8 cellular contexts compared by ENCODE assay signal in genomic region chr15:72599855-72600464, GRCh38. TPM values are rescaled to one million over a fixed set of nuclear protein-coding genes. Genes with fewer than 3 reads are reported as not detected.
DNase-seq lines count a peak whose midpoint lies in the region; ATAC-seq and TF ChIP-seq lines count a peak whose summit lies in the region.

No MANE protein-coding gene starts in this region.

- dilution Hi-C loops in IMR-90 (cut with HindIII; ENCODE audit: low sequenced_read_pairs, unreplicated experiment): no loop called here

- TF ChIP-seq RAD21 in IMR-90 (IDR thresholded peaks at IDR 0.05; ENCODE audit: low read length): peak; percentile 67

- H3K27ac ChIP-seq in IMR-90 (ENCODE audit: insufficient read depth, low read length): no peak overlapping the region

- H3K36me3 Mint-ChIP-seq in activated naive CD4-positive, alpha-beta T cell treated with anti-CD3 and anti-CD28 coated beads for 36 hours (ENCODE audit: low read depth): no peaks in the 10 kb centered on the region

- in situ Hi-C loops in IMR-90 (cut with MboI; ENCODE audit: low sequenced_read_pairs): no loop called here

- no peaks in the 10 kb centered on the region for H3K9me3 Mint-ChIP-seq in activated naive CD4-positive, alpha-beta T cell treated with anti-CD3 and anti-CD28 coated beads for 36 hours

- TF ChIP-seq POLR2A in IMR-90 (IDR thresholded peaks at IDR 0.05; ENCODE audit: low read depth, low read length): no peak

- H3K4me3 Mint-ChIP-seq in activated naive CD4-positive, alpha-beta T cell treated with anti-CD3 and anti-CD28 coated beads for 36 hours: no peak overlapping the region

- H3K79me1 ChIP-seq in IMR-90 (ENCODE audit: low read depth in 1 of 2, low read length in 2 of 2): no peaks in the 10 kb centered on the region

- H3K4me1 Mint-ChIP-seq in activated naive CD4-positive, alpha-beta T cell treated with anti-CD3 and anti-CD28 coated beads for 36 hours (ENCODE audit: low read depth): no peaks in the 10 kb centered on the region

- peak; percentile 90 for ATAC-seq in IMR-90 (ENCODE audit: low read depth)

- H3K4ac ChIP-seq in IMR-90 (ENCODE audit: low read depth, low read length): no peak overlapping the region

- H3K9me3 ChIP-seq in IMR-90 (ENCODE audit: control insufficient read depth, insufficient read depth, low read length): no peaks in the 10 kb centered on the region

- no peaks in the 10 kb centered on the region for H3K27me3 Mint-ChIP-seq in activated naive CD4-positive, alpha-beta T cell treated with anti-CD3 and anti-CD28 coated beads for 36 hours (ENCODE audit: low read depth)

- no peak overlapping the region for H2BK15ac ChIP-seq in IMR-90 (ENCODE audit: low read depth, low read length)

- 40% methylated on average over 1 of the region's 2 CpGs; no CpG with 5 or more reads in 1 of the 2 experiments for WGBS in IMR-90 (ENCODE audit: extremely low coverage in 2 of 2, insufficient read length in 1 of 2), 2 experiments

- no peak overlapping the region for H2AK5ac ChIP-seq in IMR-90 (ENCODE audit: low read depth, low read length)

- no peaks in the 10 kb centered on the region for H3K4me1 ChIP-seq in IMR-90 (ENCODE audit: control insufficient read depth, insufficient read depth, low read length)

- H3K9ac ChIP-seq in IMR-90 (ENCODE audit: low read depth, low read length): no peak overlapping the region

- H4K5ac ChIP-seq in IMR-90 (ENCODE audit: low read depth, low read length): no peak overlapping the region

- H3K9me1 ChIP-seq in IMR-90 (ENCODE audit: insufficient read depth, low read length): no peaks in the 10 kb centered on the region

- H3K36me3 ChIP-seq in IMR-90 (ENCODE audit: control insufficient read depth, insufficient read depth, low read length): no peaks in the 10 kb centered on the region

- H3K56ac ChIP-seq in IMR-90 (ENCODE audit: extremely low read depth, insufficient read depth, low read length): no peak overlapping the region

- TF ChIP-seq CTCF in IMR-90 (conservative IDR thresholded peaks at IDR 0.05; ENCODE audit: low read depth, low read length) (peak; percentile 68), fibroblast of pulmonary artery (IDR thresholded peaks at IDR 0.05; ENCODE audit: low read length, missing control alignments) (peak; percentile 72)

- intact Hi-C loops in activated naive CD4-positive, alpha-beta T cell treated with anti-CD3 and anti-CD28 coated beads for 36 hours (cut with micrococcal nuclease): loop anchor here (5.0 to 10.0 kb wide), 2 partner anchors 85 to 288 kb away; partner anchors contain the start of genes BBS4 and HIGD2B
- intact Hi-C loops in IMR-90 (cut with micrococcal nuclease): loop anchor here (2.0 kb wide), 2 partner anchors 71 to 481 kb away; no protein-coding TSS in a partner anchor

- H3K14ac ChIP-seq in IMR-90 (replicated peaks; ENCODE audit: low read depth, low read length): no peak overlapping the region

- peak; percentile 56 for DNase-seq in activated naive CD4-positive, alpha-beta T cell treated with anti-CD3 and anti-CD28 coated beads for 36 hours
- no peak for DNase-seq in activated naive CD4-positive, alpha-beta T cell (lab: John Stamatoyannopoulos, UW)
- DNase-seq in IMR-90 (peak; percentile 68), SKM-1 treated with dmso at 0.1 percent for 144 hours (lab: John Stamatoyannopoulos, UW; ENCODE audit: unreplicated experiment) (peak; percentile 12), fibroblast of pulmonary artery (ENCODE audit: low read depth) (peak; percentile 76), pons (ENCODE audit: low spot score) (peak; percentile 46), NCI-H1048 (lab: John Stamatoyannopoulos, UW) (no peak), mucosa of gallbladder (ENCODE audit: low spot score) (no peak)

- H2AFZ ChIP-seq in IMR-90 (replicated peaks; ENCODE audit: low read length, poor library complexity): no peak overlapping the region

- H3K27ac Mint-ChIP-seq in activated naive CD4-positive, alpha-beta T cell treated with anti-CD3 and anti-CD28 coated beads for 36 hours: no peak overlapping the region

- no peak overlapping the region for H2BK120ac ChIP-seq in IMR-90 (ENCODE audit: low read depth, low read length)

- H4K8ac ChIP-seq in IMR-90 (ENCODE audit: low read depth in 2 of 2, low read length in 2 of 2): no peak overlapping the region

- H3K4me3 ChIP-seq in IMR-90 (ENCODE audit: insufficient read depth, low read depth, low read length): no peak overlapping the region
- no peak overlapping the region for H3K4me3 ChIP-seq in fibroblast of pulmonary artery (replicated peaks; ENCODE audit: low read depth, low read length)

- no peak overlapping the region for H4K91ac ChIP-seq in IMR-90 (ENCODE audit: insufficient read depth, low read depth, low read length)

- CTCF ChIA-PET in activated naive CD4-positive, alpha-beta T cell treated with anti-CD3 and anti-CD28 coated beads for 36 hours (lab: Charles Lee): interaction anchor here (0.7 to 2.0 kb wide), 27 partner anchors 9 to 654 kb away, joined by 3 to 11 read pairs (median 4); no protein-coding TSS in a partner anchor
- CTCF ChIA-PET in IMR-90 (lab: Yijun Ruan, JAX): interaction anchor here (0.5 to 2.0 kb wide), 7 partner anchors 11 to 287 kb away, joined by 3 to 8 read pairs (median 5); no protein-coding TSS in a partner anchor

- no peaks in the 10 kb centered on the region for H4K20me1 ChIP-seq in IMR-90 (ENCODE audit: insufficient read depth, low read length)

- H3K27me3 ChIP-seq in IMR-90 (ENCODE audit: control insufficient read depth, insufficient read depth, low read length): 0 out of 2 replicates have a peak, but pooled peaks cover 2% of the 10 kb centered on the region

- no peak overlapping the region for H2BK20ac ChIP-seq in IMR-90 (ENCODE audit: low read depth, low read length)

- POLR2A ChIA-PET in IMR-90 (lab: Charles Lee; ENCODE audit: unreplicated experiment): no interaction called here

- H3K18ac ChIP-seq in IMR-90 (ENCODE audit: low read depth, low read length): no peak overlapping the region

- H2BK5ac ChIP-seq in IMR-90 (ENCODE audit: low read depth, low read length, poor library complexity, severe bottlenecking): no peak overlapping the region

- no peak overlapping the region for H3K4me2 ChIP-seq in IMR-90 (ENCODE audit: low read depth, low read length)

- H2AK9ac ChIP-seq in IMR-90 (replicated peaks; ENCODE audit: low read depth, low read length, poor library complexity): no peak overlapping the region

- no peak overlapping the region for H3K23ac ChIP-seq in IMR-90 (ENCODE audit: low read depth, low read length)

- BruUV-seq in IMR-90 (replicated peaks; lab: Mats Ljungman, UMichigan): no TSS peak

TF ChIP-seq in IMR-90, 13 proteins besides CTCF, POLR2A, EP300 and RAD21:
- TF ChIP-seq SMC3 (IDR thresholded peaks at IDR 0.05; ENCODE audit: low read depth, low read length): peak; percentile 75
- no peak for TF ChIP-seq NFE2L2 (IDR thresholded peaks at IDR 0.05; ENCODE audit: low read depth, low read length)

RNA-seq across cellular contexts. Expression of gene GOLGA6B, which starts 54.5 kb away (rescaled TPM):
- total RNA-seq in activated naive CD4-positive, alpha-beta T cell treated with anti-CD3 and anti-CD28 coated beads for 36 hours: not detected
- total RNA-seq in IMR-90 (2012; rRNA removed) (not detected in 2 replicates), mucosa of gallbladder (not detected)
- not detected in 2 replicates for polyA plus RNA-seq in IMR-90 (2012; rRNA removed)
- polyA plus RNA-seq in IMR-90 (2012; cell fraction: cytosol; rRNA removed): not detected in 2 replicates
- not detected in 2 replicates for polyA plus RNA-seq in IMR-90 (2012; cell fraction: nucleus; rRNA removed; ENCODE audit: low replicate concordance)

Comparison
In these comparisons a context has a peak if more than half of its experiments do, and no peak if none do; other contexts are left out.
1. DNase-seq: peak in activated naive CD4-positive, alpha-beta T cell treated with anti-CD3 and anti-CD28 coated beads for 36 hours (single experiment), IMR-90 (single experiment), SKM-1 treated with dmso at 0.1 percent for 144 hours (single experiment), fibroblast of pulmonary artery (single experiment) and pons (single experiment); none in activated naive CD4-positive, alpha-beta T cell (0 of 4), NCI-H1048 (single experiment) and mucosa of gallbladder (single experiment).